Comparison of ENCODE assay signal across 9 cellular contexts in the genomic region with DNA sequence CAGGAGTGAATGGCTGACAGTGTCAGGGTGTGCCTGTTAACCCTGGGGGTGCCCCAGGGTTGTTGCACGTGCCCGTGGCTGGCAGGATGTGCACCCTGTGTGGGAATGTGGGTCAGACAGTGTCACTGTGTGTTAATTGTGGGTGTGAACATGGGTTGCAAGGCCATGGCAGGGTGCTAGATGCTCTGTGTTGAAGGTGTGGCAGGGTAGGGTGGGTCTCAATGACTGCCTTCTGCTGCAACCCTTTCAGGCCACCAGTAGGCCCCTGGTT. TPM values are rescaled to one million over a fixed set of nuclear protein-coding genes. Genes with fewer than 3 reads are reported as not detected.
DNase-seq lines count a peak whose midpoint lies in the region; ATAC-seq and TF ChIP-seq lines count a peak whose summit lies in the region.
"Had no signal": no experiment of that assay in that cellular context is flagged by ENCODE, and none has a peak within 500 bp of the region (broad histone marks: within the 10 kb centered on the region; RNA-seq: fewer than 3 reads in every experiment).

No MANE protein-coding gene starts in this region.

- no peaks in the 10 kb centered on the region for H3K36me3 Mint-ChIP-seq in activated T-cell treated with anti-CD3 and anti-CD28 coated beads, Interleukin-2, amount 50 U/mL, for 72 hours (ENCODE audit: insufficient read depth in 2 of 2)
- no peaks in the 10 kb centered on the region for H3K36me3 Mint-ChIP-seq in immature natural killer cell
- H3K36me3 Mint-ChIP-seq: memory B cell had no signal

- no peaks in the 10 kb centered on the region for H3K9me3 Mint-ChIP-seq in activated T-cell treated with anti-CD3 and anti-CD28 coated beads, Interleukin-2, amount 50 U/mL, for 72 hours
- no peaks in the 10 kb centered on the region for H3K9me3 Mint-ChIP-seq in immature natural killer cell
- H3K9me3 Mint-ChIP-seq: memory B cell had no signal

- H3K27me3 Mint-ChIP-seq in activated T-cell treated with anti-CD3 and anti-CD28 coated beads, Interleukin-2, amount 50 U/mL, for 72 hours (ENCODE audit: low read depth): no peaks in the 10 kb centered on the region
- H3K27me3 Mint-ChIP-seq in immature natural killer cell (ENCODE audit: low read depth in 3 of 3): peaks cover 0 to 24% (median 6%) of the 10 kb centered on the region in 3 donors

- H3K4me1 Mint-ChIP-seq in activated T-cell treated with anti-CD3 and anti-CD28 coated beads, Interleukin-2, amount 50 U/mL, for 72 hours (ENCODE audit: low read depth): peaks cover 44% of the 10 kb centered on the region
- H3K4me1 Mint-ChIP-seq in immature natural killer cell: peaks cover 22 to 39% of the 10 kb centered on the region in 2 donors

- peaks cover 21% of the 10 kb centered on the region for H3K4me1 ChIP-seq in upper lobe of right lung

- no peak overlapping the region for H3K27ac Mint-ChIP-seq in activated T-cell treated with anti-CD3 and anti-CD28 coated beads, Interleukin-2, amount 50 U/mL, for 72 hours
- peak overlapping the region; percentile 67 to 96 (median 83) for H3K27ac Mint-ChIP-seq in immature natural killer cell
- H3K27ac Mint-ChIP-seq: memory B cell had no signal

- no peak for TF ChIP-seq CTCF in upper lobe of right lung (IDR thresholded peaks at IDR 0.05)

- ATAC-seq in Right ventricle myocardium inferior (no peak), upper lobe of right lung (peak; percentile 11), HG02970 (IDR thresholded peaks at IDR 0.05; ENCODE audit: low FRiP score, unreplicated experiment) (no peak)
- ATAC-seq in activated T-cell treated with anti-CD3 and anti-CD28 coated beads, Interleukin-2, amount 50 U/mL, for 72 hours (replicated peaks in 1 of 2): peak; percentile 32 to 47

- intact Hi-C loops in Right ventricle myocardium inferior (cut with DNase I) (loop anchor here (1.0 kb wide), 1 partner anchor 16 kb away; no protein-coding TSS in a partner anchor), cardiac septum (cut with DNase I) (loop anchor here (1.0 kb wide), 1 partner anchor 16 kb away; no protein-coding TSS in a partner anchor), upper lobe of right lung (cut with DNase I) (no loop called here)

- H3K9me3 ChIP-seq in upper lobe of right lung: no peaks in the 10 kb centered on the region

- peaks cover 10% of the 10 kb centered on the region for H3K36me3 ChIP-seq in upper lobe of right lung

- no peak overlapping the region for H3K27ac ChIP-seq in upper lobe of right lung

- DNase-seq in Right ventricle myocardium inferior (ENCODE audit: missing footprints): peak; percentile 21
- DNase-seq in cardiac septum (ENCODE audit: low spot score): no peak
- no peak for DNase-seq in activated T-cell treated with anti-CD3 and anti-CD28 coated beads, Interleukin-2, amount 50 U/mL, for 72 hours
- peak; percentile 87 to 89 (median 88) for DNase-seq in immature natural killer cell
- DNase-seq in upper lobe of right lung: no peak
- DNase-seq in NCI-H2029 (lab: John Stamatoyannopoulos, UW): no peak
- no peak for DNase-seq in RPMI8226

- no peak overlapping the region for H3K4me3 ChIP-seq in upper lobe of right lung

- no peaks in the 10 kb centered on the region for H3K27me3 ChIP-seq in upper lobe of right lung

- no peak overlapping the region for H3K4me3 Mint-ChIP-seq in activated T-cell treated with anti-CD3 and anti-CD28 coated beads, Interleukin-2, amount 50 U/mL, for 72 hours
- H3K4me3 Mint-ChIP-seq in immature natural killer cell: peak overlapping the region; percentile 23 to 71 (median 58)

RNA-seq across cellular contexts. Expression of a gene that starts 8.3 kb away (rescaled TPM):
- 1.6 TPM for total RNA-seq in Right ventricle myocardium inferior
- 2.2 TPM for total RNA-seq in cardiac septum
- 1 to 10 TPM; 1.8 to 2.8 TPM for total RNA-seq in activated T-cell treated with anti-CD3 and anti-CD28 coated beads, Interleukin-2, amount 50 U/mL, for 72 hours
- under 1 TPM in 2 of 3 donors, not detected in 1; 0.17 to 0.20 TPM for polyA plus RNA-seq in immature natural killer cell
- 7.4 TPM for total RNA-seq in upper lobe of right lung

RNA-seq across cellular contexts. Expression of a gene that starts 11.1 kb away (rescaled TPM):
- total RNA-seq in Right ventricle myocardium inferior: 26.7 TPM
- 9.7 TPM for total RNA-seq in cardiac septum
- total RNA-seq in activated T-cell treated with anti-CD3 and anti-CD28 coated beads, Interleukin-2, amount 50 U/mL, for 72 hours: 1 to 10 TPM; 3.0 to 3.9 TPM
- polyA plus RNA-seq in immature natural killer cell: not detected
- 10.0 TPM for total RNA-seq in upper lobe of right lung

RNA-seq across cellular contexts. Expression of a gene that starts 16.9 kb away (rescaled TPM):
- total RNA-seq in Right ventricle myocardium inferior (14.6 TPM), cardiac septum (14.6 TPM), upper lobe of right lung (32.1 TPM)
- 10 to 100 TPM; 41.4 to 46.4 TPM for total RNA-seq in activated T-cell treated with anti-CD3 and anti-CD28 coated beads, Interleukin-2, amount 50 U/mL, for 72 hours
- polyA plus RNA-seq in immature natural killer cell: 10 to 100 TPM; 69.3 to 79.8 (median 76.3) TPM

RNA-seq across cellular contexts. Expression of a gene that starts 19.5 kb away (rescaled TPM):
- total RNA-seq in Right ventricle myocardium inferior (49.0 TPM), cardiac septum (31.6 TPM), upper lobe of right lung (27.4 TPM)
- total RNA-seq in activated T-cell treated with anti-CD3 and anti-CD28 coated beads, Interleukin-2, amount 50 U/mL, for 72 hours: 1 to 10 TPM; 6.3 to 8.3 TPM
- polyA plus RNA-seq in immature natural killer cell: 10 to 100 TPM in 1 of 3 donors, 1 to 10 TPM in 2; 7.0 to 11.1 (median 7.4) TPM

RNA-seq across cellular contexts. Expression of a gene that starts 36.3 kb away (rescaled TPM):
- 0.14 TPM for total RNA-seq in Right ventricle myocardium inferior
- 0.24 TPM for total RNA-seq in cardiac septum
- total RNA-seq in activated T-cell treated with anti-CD3 and anti-CD28 coated beads, Interleukin-2, amount 50 U/mL, for 72 hours: under 1 TPM in 1 of 2 donors, not detected in 1; 0.10 TPM
- polyA plus RNA-seq in immature natural killer cell: not detected
- total RNA-seq in upper lobe of right lung: 0.41 TPM

Comparison
In these comparisons a context has a peak if more than half of its experiments do, and no peak if none do; other contexts are left out.
1. DNase-seq: peak in Right ventricle myocardium inferior (single experiment) and immature natural killer cell (3 of 3); none in cardiac septum (single experiment), activated T-cell treated with anti-CD3 and anti-CD28 coated beads, Interleukin-2, amount 50 U/mL, for 72 hours (0 of 2), upper lobe of right lung (single experiment), NCI-H2029 (single experiment) and RPMI8226 (single experiment).
2. ATAC-seq: peak in activated T-cell treated with anti-CD3 and anti-CD28 coated beads, Interleukin-2, amount 50 U/mL, for 72 hours (2 of 2) and upper lobe of right lung (single experiment); none in Right ventricle myocardium inferior (single experiment) and HG02970 (single experiment).
3. H3K4me3 Mint-ChIP-seq: peak in immature natural killer cell (5 of 5); none in activated T-cell treated with anti-CD3 and anti-CD28 coated beads, Interleukin-2, amount 50 U/mL, for 72 hours (0 of 2).